ENCODE assay signal across 10 cellular contexts in genomic region chr3:133944641-133945441, GRCh38.
DNase-seq lines count a peak whose midpoint lies in the region; ATAC-seq and TF ChIP-seq lines count a peak whose summit lies in the region.
"Had no signal": no experiment of that assay in that cellular context is flagged by ENCODE, and none has a peak within 500 bp of the region (broad histone marks: within the 10 kb centered on the region; RNA-seq: fewer than 3 reads in every experiment).

No MANE protein-coding gene starts in this region.

- DNase-seq in KBM-7 = peak; percentile 75
- peak; percentile 93 for DNase-seq in brain pericyte (ENCODE audit: low read depth, low spot score)
- DNase-seq in kidney glomerular epithelial cell (lab: John Stamatoyannopoulos, UW) = peak; percentile 79
- DNase-seq in activated CD4-positive, alpha-beta T cell treated with anti-CD3 and anti-CD28 coated beads for 48 hours = no peak
- DNase-seq: right lobe of liver had no signal

- no peak for ATAC-seq in GM18511 (IDR thresholded peaks at IDR 0.05; ENCODE audit: unreplicated experiment)
- no peak for ATAC-seq in GM19351 (IDR thresholded peaks at IDR 0.05; ENCODE audit: unreplicated experiment)
- no peak for ATAC-seq in HG03571 (IDR thresholded peaks at IDR 0.05; ENCODE audit: unreplicated experiment)

- TF ChIP-seq CTCF in 22Rv1 (IDR thresholded peaks at IDR 0.05) = no peak

- in situ Hi-C loops in KBM-7 (cut with MboI; ENCODE audit: low pct_unique_long_range_greater_than_20kb, low sequenced_read_pairs) = no loop called here

- peak overlapping the region; percentile 81 for H3K27ac ChIP-seq in 22Rv1
- H3K27ac ChIP-seq: BLaER1 treated with 17β-estradiol and CSF1 and Interleukin-3, amounts not matched to agents 10 nM and 100 nM; right lobe of liver had no signal
